10 cellular contexts compared by ENCODE assay signal in the genomic region with DNA sequence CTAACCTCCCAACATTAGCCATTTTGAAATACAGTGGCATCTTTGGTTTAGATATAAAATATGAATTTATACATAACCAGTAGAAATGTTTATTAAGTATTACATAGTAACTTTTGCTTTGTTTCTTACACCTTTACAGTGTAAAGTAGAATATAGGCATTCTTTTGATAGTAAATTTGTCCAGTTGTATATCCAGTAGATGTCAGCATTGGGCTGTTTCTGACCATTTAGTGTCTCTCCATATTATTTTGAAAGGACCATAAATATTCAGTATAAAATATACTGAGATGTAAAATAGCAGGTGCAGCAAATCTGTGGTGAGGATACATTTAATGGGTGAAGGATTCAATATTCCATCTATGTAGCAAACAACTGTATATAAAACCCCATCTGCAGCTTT.
DNase-seq lines count a peak whose midpoint lies in the region; ATAC-seq and TF ChIP-seq lines count a peak whose summit lies in the region.
"Had no signal": no experiment of that assay in that cellular context is flagged by ENCODE, and none has a peak within 500 bp of the region (broad histone marks: within the 10 kb centered on the region; RNA-seq: fewer than 3 reads in every experiment).

No MANE protein-coding gene starts in this region.

- H3K14ac ChIP-seq in neuronal stem cell (ENCODE audit: low read length) = no peak overlapping the region

- no peak overlapping the region for H3K9ac ChIP-seq in Loucy (ENCODE audit: low read depth, low read length, poor library complexity, severe bottlenecking)
- no peak overlapping the region for H3K9ac ChIP-seq in neuronal stem cell (ENCODE audit: low read depth, low read length, poor library complexity)

- H3K4me3 ChIP-seq in Loucy (ENCODE audit: low read length, poor library complexity, severe bottlenecking) = no peak overlapping the region
- no peak overlapping the region for H3K4me3 ChIP-seq in WERI-Rb-1 (ENCODE audit: low read depth, low read length)
- H3K4me3 ChIP-seq in neuronal stem cell (ENCODE audit: low read length in 2 of 2) = no peak overlapping the region

- H3K27me3 ChIP-seq in Loucy (ENCODE audit: insufficient read depth, low read length, poor library complexity, severe bottlenecking) (no peaks in the 10 kb centered on the region), WERI-Rb-1 (ENCODE audit: insufficient read depth, low read depth, severe bottlenecking) (no peaks in the 10 kb centered on the region), neuronal stem cell (ENCODE audit: control insufficient read depth in 3 of 3, insufficient read depth in 3 of 3, low read depth in 1 of 3, low read length in 3 of 3) (no peaks in the 10 kb centered on the region)

- H2AFZ ChIP-seq in Loucy (ENCODE audit: low read length) (no peak overlapping the region), neuronal stem cell (ENCODE audit: low read length) (no peak overlapping the region)

- H3K4me1 ChIP-seq in Loucy (ENCODE audit: insufficient read depth, low read length, poor library complexity, severe bottlenecking) = no peaks in the 10 kb centered on the region
- H3K4me1 ChIP-seq in neuronal stem cell (ENCODE audit: control insufficient read depth in 2 of 2, insufficient read depth in 1 of 2, low read depth in 1 of 2, low read length in 2 of 2) = no peaks in the 10 kb centered on the region

- no peaks in the 10 kb centered on the region for H3K4me1 Mint-ChIP-seq in activated T-cell treated with anti-CD3 and anti-CD28 coated beads, Interleukin-2, amount 50 U/mL, for 24 hours (ENCODE audit: low read depth)

- H4K8ac ChIP-seq in neuronal stem cell (ENCODE audit: low read depth, low read length) = no peak overlapping the region

- no peak overlapping the region for H3K27ac ChIP-seq in WERI-Rb-1
- no peak overlapping the region for H3K27ac ChIP-seq in neuronal stem cell (replicated peaks; ENCODE audit: low read length)

- TF ChIP-seq CTCF in Loucy (conservative IDR thresholded peaks at IDR 0.05; ENCODE audit: low read length) = peak; percentile 64
- TF ChIP-seq CTCF in WERI-Rb-1 (IDR thresholded peaks at IDR 0.05; ENCODE audit: low read depth, low read length) = 0 out of 2 replicates have a peak, but pooled peaks have one; percentile 8

- no peak overlapping the region for H2BK12ac ChIP-seq in neuronal stem cell (ENCODE audit: low read length)

- H3K9me2 ChIP-seq in Loucy (replicated peaks; ENCODE audit: low read depth, low read length) = no peaks in the 10 kb centered on the region

- no peak overlapping the region for H2AK5ac ChIP-seq in neuronal stem cell (ENCODE audit: low read depth, low read length)

- no peaks in the 10 kb centered on the region for H3K27me3 Mint-ChIP-seq in activated T-cell treated with anti-CD3 and anti-CD28 coated beads, Interleukin-2, amount 50 U/mL, for 24 hours

- no peaks in the 10 kb centered on the region for H3K79me1 ChIP-seq in neuronal stem cell (ENCODE audit: low read depth, low read length)

- H3K4me3 Mint-ChIP-seq in activated T-cell treated with anti-CD3 and anti-CD28 coated beads, Interleukin-2, amount 50 U/mL, for 24 hours = no peak overlapping the region

- ATAC-seq in GM18858 (IDR thresholded peaks at IDR 0.05; ENCODE audit: unreplicated experiment) (no peak), HG02571 (IDR thresholded peaks at IDR 0.05; ENCODE audit: unreplicated experiment) (no peak)

- H3K27ac Mint-ChIP-seq in activated T-cell treated with anti-CD3 and anti-CD28 coated beads, Interleukin-2, amount 50 U/mL, for 24 hours = no peak overlapping the region

- no peak overlapping the region for H2BK5ac ChIP-seq in neuronal stem cell (ENCODE audit: low read length)

- no peak overlapping the region for H3K23ac ChIP-seq in neuronal stem cell (ENCODE audit: low read depth, low read length, poor library complexity)

- H3K4ac ChIP-seq in neuronal stem cell (ENCODE audit: low read length) = no peak overlapping the region

- H2BK120ac ChIP-seq in neuronal stem cell (ENCODE audit: low read depth, low read length) = no peak overlapping the region

- H3F3A ChIP-seq in Loucy (ENCODE audit: low read depth) = no peaks in the 10 kb centered on the region

- H3K79me2 ChIP-seq in Loucy (ENCODE audit: insufficient read depth, low read length) = no peaks in the 10 kb centered on the region

- H3K9me3 Mint-ChIP-seq in activated T-cell treated with anti-CD3 and anti-CD28 coated beads, Interleukin-2, amount 50 U/mL, for 24 hours = no peaks in the 10 kb centered on the region

- no peak overlapping the region for H4K91ac ChIP-seq in neuronal stem cell (ENCODE audit: low read depth, low read length, poor library complexity)

- H3K36me3 Mint-ChIP-seq in activated T-cell treated with anti-CD3 and anti-CD28 coated beads, Interleukin-2, amount 50 U/mL, for 24 hours (ENCODE audit: low read depth) = no peaks in the 10 kb centered on the region

- H3K9me3 ChIP-seq in Loucy (ENCODE audit: insufficient read depth, low read depth, low read length) (no peaks in the 10 kb centered on the region), WERI-Rb-1 (ENCODE audit: severe bottlenecking) (no peaks in the 10 kb centered on the region), neuronal stem cell (replicated peaks in 1 of 2; ENCODE audit: control insufficient read depth in 2 of 2, insufficient read depth in 1 of 2, low read depth in 1 of 2, low read length in 2 of 2) (no peaks in the 10 kb centered on the region)

- H4K20me1 ChIP-seq in Loucy (ENCODE audit: insufficient read depth, low read length, poor library complexity, severe bottlenecking) = no peaks in the 10 kb centered on the region

- H3K36me3 ChIP-seq in Loucy (ENCODE audit: insufficient read depth, low read length) = no peaks in the 10 kb centered on the region
- H3K36me3 ChIP-seq in WERI-Rb-1 = no peaks in the 10 kb centered on the region
- no peaks in the 10 kb centered on the region for H3K36me3 ChIP-seq in neuronal stem cell (replicated peaks in 1 of 2; ENCODE audit: control insufficient read depth in 2 of 2, insufficient read depth in 2 of 2, low read length in 2 of 2)

- H3K4me2 ChIP-seq in Loucy (ENCODE audit: low read depth, low read length, poor library complexity, severe bottlenecking) = no peak overlapping the region
- H3K4me2 ChIP-seq in neuronal stem cell (ENCODE audit: insufficient read depth, low read length, poor library complexity, severe bottlenecking) = no peak overlapping the region

- no peak overlapping the region for H2BK15ac ChIP-seq in neuronal stem cell (ENCODE audit: low read length)

- H3K18ac ChIP-seq in neuronal stem cell (ENCODE audit: low read length) = no peak overlapping the region

- DNase-seq in AML-193 (lab: John Stamatoyannopoulos, UW) (peak; percentile 17 to 41), WERI-Rb-1 (no peak), iris pigment epithelial cell (ENCODE audit: low read depth) (peak; percentile 30), neuronal stem cell (ENCODE audit: low spot score) (no peak)
- no peak for DNase-seq in activated T-cell treated with anti-CD3 and anti-CD28 coated beads, Interleukin-2, amount 50 U/mL, for 24 hours
- DNase-seq: cortex of kidney, NCI-H2107 had no signal

Comparison
In these comparisons a context has a peak if more than half of its experiments do, and no peak if none do; other contexts are left out.
1. DNase-seq: peak in AML-193 (2 of 2) and iris pigment epithelial cell (single experiment); none in WERI-Rb-1 (single experiment), activated T-cell treated with anti-CD3 and anti-CD28 coated beads, Interleukin-2, amount 50 U/mL, for 24 hours (single experiment) and neuronal stem cell (single experiment).